In genomic region chr13:31264146-31264545, GRCh38 we compare ENCODE assay signal across 22 cellular contexts.
A peak's percentile ranks its signal among the peaks of the same experiment; 100 is the strongest.
DNase-seq lines count a peak whose midpoint lies in the region; ATAC-seq and TF ChIP-seq lines count a peak whose summit lies in the region.
"Had no signal": no experiment of that assay in that cellular context is flagged by ENCODE, and none has a peak within 500 bp of the region (broad histone marks: within the 10 kb centered on the region; RNA-seq: fewer than 3 reads in every experiment).

No MANE protein-coding gene starts in this region.

- no peak overlapping the region for H3K9ac ChIP-seq in IMR-90 (ENCODE audit: low read depth, low read length)
- H3K9ac ChIP-seq: KMS-11 had no signal

- no peak overlapping the region for H3K18ac ChIP-seq in IMR-90 (ENCODE audit: low read depth, low read length)

- H3K9me3 ChIP-seq in IMR-90 (ENCODE audit: control insufficient read depth, insufficient read depth, low read length) (no peaks in the 10 kb centered on the region), gastroesophageal sphincter (peaks cover 0 to 5% (median 0%) of the 10 kb centered on the region in 3 donors)
- H3K9me3 ChIP-seq: BE2C had no signal

- peak; percentile 48 for DNase-seq in A172 (ENCODE audit: low spot score)
- DNase-seq in IMR-90, result peak; percentile 29
- DNase-seq in dermis microvascular lymphatic vessel endothelial cell (ENCODE audit: low read depth in 2 of 2), result peak; percentile 3 to 76
- DNase-seq in kidney tubule cell (ENCODE audit: low spot score), result peak; percentile 92
- no peak for DNase-seq in stimulated activated CD4-positive, alpha-beta T cell treated with anti-CD3 and anti-CD28 coated beads, Interleukin-15, amount 100 ng/mL, for 24 hours
- DNase-seq: BE2C; CD4-positive, CD25-positive, alpha-beta regulatory T cell; COR-L47; NCI-H1417; NCI-H187; NCI-H2107; NCI-H510A treated with DMSO at 0.1 percent for 48 hours; NCI-H82; OCI-M1; RPMI8226; SIG-M5 had no signal

- no peak overlapping the region for H3K23ac ChIP-seq in IMR-90 (ENCODE audit: low read depth, low read length)

- H3K36me3 ChIP-seq in IMR-90 (ENCODE audit: control insufficient read depth, insufficient read depth, low read length) (no peaks in the 10 kb centered on the region), gastroesophageal sphincter (peaks cover 0 to 52% of the 10 kb centered on the region in 2 donors)
- H3K36me3 ChIP-seq: BE2C had no signal

- intact Hi-C loops in IMR-90 (cut with micrococcal nuclease), result no loop called here

- H3K4me3 ChIP-seq in IMR-90 (ENCODE audit: insufficient read depth, low read depth, low read length) (no peak overlapping the region), gastroesophageal sphincter (no peak overlapping the region)

- no TSS peak for BruUV-seq in IMR-90 (replicated peaks; lab: Mats Ljungman, UMichigan)

- H2AK5ac ChIP-seq in IMR-90 (ENCODE audit: low read depth, low read length), result no peak overlapping the region

- H2AFZ ChIP-seq in IMR-90 (replicated peaks; ENCODE audit: low read length, poor library complexity), result no peak overlapping the region

- WGBS in IMR-90 (ENCODE audit: extremely low coverage in 2 of 2, insufficient read length in 1 of 2), 2 experiments, result no CpG with 5 or more reads among the region's 4 CpGs
- WGBS in gastroesophageal sphincter (ENCODE audit: low coverage in 1 of 2), 2 donors, result 79 to 100% methylated on average over 4 of the region's 4 CpGs

- H3K4ac ChIP-seq in IMR-90 (ENCODE audit: low read depth, low read length), result no peak overlapping the region

- H2BK15ac ChIP-seq in IMR-90 (ENCODE audit: low read depth, low read length), result no peak overlapping the region

- no peak for ATAC-seq in IMR-90 (ENCODE audit: low read depth)
- no peak for ATAC-seq in gastroesophageal sphincter
- ATAC-seq in GM18909 (IDR thresholded peaks at IDR 0.05; ENCODE audit: poor library complexity, unreplicated experiment), result no peak
- ATAC-seq in HG03097 (IDR thresholded peaks at IDR 0.05; ENCODE audit: low FRiP score, unreplicated experiment), result no peak
- ATAC-seq: SK-N-SH treated with all-trans-retinoic acid at 6 μM for 48 hours had no signal

- H2BK20ac ChIP-seq in IMR-90 (ENCODE audit: low read depth, low read length), result no peak overlapping the region

- H3K4me2 ChIP-seq in IMR-90 (ENCODE audit: low read depth, low read length), result no peak overlapping the region
- H3K4me2 ChIP-seq: KMS-11 had no signal

- CTCF ChIA-PET in IMR-90 (lab: Yijun Ruan, JAX), result no interaction called here

- H3K27ac ChIP-seq in IMR-90 (ENCODE audit: insufficient read depth, low read length) (no peak overlapping the region), gastroesophageal sphincter (no peak overlapping the region)
- H3K27ac ChIP-seq: 22Rv1, KMS-11 had no signal

- POLR2A ChIA-PET in IMR-90 (lab: Charles Lee; ENCODE audit: unreplicated experiment), result no interaction called here

- H4K8ac ChIP-seq in IMR-90 (ENCODE audit: low read depth in 2 of 2, low read length in 2 of 2), result no peak overlapping the region

- no peak for TF ChIP-seq EP300 in gastroesophageal sphincter (IDR thresholded peaks at IDR 0.05)

- no peak for TF ChIP-seq POLR2A in IMR-90 (IDR thresholded peaks at IDR 0.05; ENCODE audit: low read depth, low read length)
- no peak for TF ChIP-seq POLR2A in gastroesophageal sphincter (IDR thresholded peaks at IDR 0.05)

- H3K27me3 ChIP-seq in IMR-90 (ENCODE audit: control insufficient read depth, insufficient read depth, low read length), result no peaks in the 10 kb centered on the region
- H3K27me3 ChIP-seq in gastroesophageal sphincter, result no peaks in the 10 kb centered on the region
- H3K27me3 ChIP-seq: BE2C had no signal

- no peaks in the 10 kb centered on the region for H3K79me1 ChIP-seq in IMR-90 (ENCODE audit: low read depth in 1 of 2, low read length in 2 of 2)

- TF ChIP-seq RAD21 in IMR-90 (IDR thresholded peaks at IDR 0.05; ENCODE audit: low read length), result no peak

- no peaks in the 10 kb centered on the region for H3K4me1 ChIP-seq in IMR-90 (ENCODE audit: control insufficient read depth, insufficient read depth, low read length)
- H3K4me1 ChIP-seq in gastroesophageal sphincter, result no peaks in the 10 kb centered on the region
- H3K4me1 ChIP-seq: BE2C had no signal

- no peak overlapping the region for H3K14ac ChIP-seq in IMR-90 (replicated peaks; ENCODE audit: low read depth, low read length)

- no peak overlapping the region for H2AK9ac ChIP-seq in IMR-90 (replicated peaks; ENCODE audit: low read depth, low read length, poor library complexity)

- H2BK120ac ChIP-seq in IMR-90 (ENCODE audit: low read depth, low read length), result no peak overlapping the region

- in situ Hi-C loops in IMR-90 (cut with MboI; ENCODE audit: low sequenced_read_pairs), result no loop called here

- H3K9me1 ChIP-seq in IMR-90 (ENCODE audit: insufficient read depth, low read length), result no peaks in the 10 kb centered on the region

- H4K5ac ChIP-seq in IMR-90 (ENCODE audit: low read depth, low read length), result no peak overlapping the region

- TF ChIP-seq CTCF in IMR-90 (conservative IDR thresholded peaks at IDR 0.05; ENCODE audit: low read depth, low read length) (no peak), gastroesophageal sphincter (IDR thresholded peaks at IDR 0.05) (no peak)

- H4K20me1 ChIP-seq in IMR-90 (ENCODE audit: insufficient read depth, low read length), result no peaks in the 10 kb centered on the region

- H2BK5ac ChIP-seq in IMR-90 (ENCODE audit: low read depth, low read length, poor library complexity, severe bottlenecking), result no peak overlapping the region

- dilution Hi-C loops in IMR-90 (cut with HindIII; ENCODE audit: low sequenced_read_pairs, unreplicated experiment), result no loop called here

- no peak overlapping the region for H3K56ac ChIP-seq in IMR-90 (ENCODE audit: extremely low read depth, insufficient read depth, low read length)

- no peak overlapping the region for H4K91ac ChIP-seq in IMR-90 (ENCODE audit: insufficient read depth, low read depth, low read length)

TF ChIP-seq in IMR-90, 13 proteins besides CTCF, POLR2A, EP300 and RAD21:
- TF ChIP-seq RFX5 (IDR thresholded peaks at IDR 0.05; ENCODE audit: low read depth, low read length) (no peak), BHLHE40 (IDR thresholded peaks at IDR 0.05; ENCODE audit: low read depth, low read length) (no peak), ELK1 (IDR thresholded peaks at IDR 0.05; ENCODE audit: borderline replicate concordance, low read depth, low read length) (no peak), SMC3 (IDR thresholded peaks at IDR 0.05; ENCODE audit: low read depth, low read length) (no peak), MAZ (IDR thresholded peaks at IDR 0.05; ENCODE audit: borderline replicate concordance, low read depth, low read length) (no peak), MAFK (IDR thresholded peaks at IDR 0.05; ENCODE audit: low read depth, low read length) (no peak), RCOR1 (IDR thresholded peaks at IDR 0.05; ENCODE audit: insufficient replicate concordance, low read length) (no peak), USF2 (IDR thresholded peaks at IDR 0.05; ENCODE audit: low read depth, low read length) (no peak), MXI1 (IDR thresholded peaks at IDR 0.05; ENCODE audit: borderline replicate concordance, low read depth, low read length) (no peak), CHD1 (IDR thresholded peaks at IDR 0.05; ENCODE audit: low read depth, low read length) (no peak), NFE2L2 (IDR thresholded peaks at IDR 0.05; ENCODE audit: low read depth, low read length) (no peak), CEBPB (IDR thresholded peaks at IDR 0.05; ENCODE audit: low read depth, low read length) (no peak), FOS (IDR thresholded peaks at IDR 0.05; ENCODE audit: low read depth, low read length) (no peak)
